8 cellular contexts compared by ENCODE assay signal in genomic region chr4:72568959-72569718, GRCh38. TPM values are rescaled to one million over a fixed set of nuclear protein-coding genes. Genes with fewer than 3 reads are reported as not detected.
DNase-seq lines count a peak whose midpoint lies in the region; ATAC-seq and TF ChIP-seq lines count a peak whose summit lies in the region.

Gene ADAMTS3 (minus strand): TSS chr4:72569221. CDS start chr4:72568762, 459 bp downstream.

- no peak within 1 kb of the TSS for H3K27ac Mint-ChIP-seq in activated naive CD4-positive, alpha-beta T cell treated with anti-CD3 and anti-CD28 coated beads, Interleukin-2, amount 10 ng/mL, durations not matched to agents 7 days and 5 days
- H3K27ac Mint-ChIP-seq in activated T-helper 17 cell treated with anti-CD3 and anti-CD28 coated beads, Interleukin-2, amount 50 U/mL, for 72 hours = no peak within 1 kb of the TSS

- H3K4me3 ChIP-seq in gastroesophageal sphincter (peak within 1 kb of the TSS; percentile 63), neural cell (ENCODE audit: low read length) (peak within 1 kb of the TSS; percentile 80)

- peak in 1 of 2 donors; percentile 31 for TF ChIP-seq POLR2A in gastroesophageal sphincter (IDR thresholded peaks at IDR 0.05)

- H3K9me2 ChIP-seq in neural cell (ENCODE audit: insufficient read depth, low read length) = no peaks in the 10 kb centered on the region

- no peaks in the 10 kb centered on the region for H4K20me1 ChIP-seq in neural cell (ENCODE audit: insufficient read depth)

- no peaks in the 10 kb centered on the region for H3K36me3 Mint-ChIP-seq in activated naive CD4-positive, alpha-beta T cell treated with anti-CD3 and anti-CD28 coated beads, Interleukin-2, amount 10 ng/mL, durations not matched to agents 7 days and 5 days
- H3K36me3 Mint-ChIP-seq in activated T-helper 17 cell treated with anti-CD3 and anti-CD28 coated beads, Interleukin-2, amount 50 U/mL, for 72 hours (ENCODE audit: low read depth) = no peaks in the 10 kb centered on the region

- no peaks in the 10 kb centered on the region for H3K27me3 ChIP-seq in gastroesophageal sphincter
- peaks cover 25% of the 10 kb centered on the region for H3K27me3 ChIP-seq in neural cell (ENCODE audit: insufficient read depth, low read depth, low read length)

- 0 to 1% methylated on average over 20 to 38 of the region's 59 CpGs for WGBS in gastroesophageal sphincter (ENCODE audit: low coverage in 1 of 2), 2 donors

- H3K79me2 ChIP-seq in neural cell (replicated peaks; ENCODE audit: insufficient read depth, low read length) = no peaks in the 10 kb centered on the region

- ATAC-seq in activated T-helper 17 cell treated with anti-CD3 and anti-CD28 coated beads, Interleukin-2, amount 50 U/mL, for 72 hours (replicated peaks) = peak; percentile 19
- ATAC-seq in gastroesophageal sphincter (peak; percentile 74), GM21367 (IDR thresholded peaks at IDR 0.05; ENCODE audit: unreplicated experiment) (no peak)

- TF ChIP-seq EP300 in gastroesophageal sphincter (IDR thresholded peaks at IDR 0.05) (no peak), neural cell (conservative IDR thresholded peaks at IDR 0.05; ENCODE audit: poor library complexity, severe bottlenecking) (no peak)

- H3K9me3 Mint-ChIP-seq in activated naive CD4-positive, alpha-beta T cell treated with anti-CD3 and anti-CD28 coated beads, Interleukin-2, amount 10 ng/mL, durations not matched to agents 7 days and 5 days = no peaks in the 10 kb centered on the region
- peaks cover 4% of the 10 kb centered on the region for H3K9me3 Mint-ChIP-seq in activated T-helper 17 cell treated with anti-CD3 and anti-CD28 coated beads, Interleukin-2, amount 50 U/mL, for 72 hours

- peak within 1 kb of the TSS; percentile 34 for H2AFZ ChIP-seq in neural cell (ENCODE audit: low read depth, low read length)

- peak; percentile 21 for DNase-seq in activated naive CD4-positive, alpha-beta T cell treated with anti-CD3 and anti-CD28 coated beads, Interleukin-2, amount 10 ng/mL, durations not matched to agents 7 days and 5 days
- DNase-seq in activated naive CD4-positive, alpha-beta T cell treated with Interleukin-2 at 50 U/mL for 16 hours = no peak
- peak; percentile 61 for DNase-seq in NCI-H146 (lab: John Stamatoyannopoulos, UW)
- no peak for DNase-seq in middle frontal gyrus (ENCODE audit: extremely low spot score, low spot score)

- H3K27ac ChIP-seq in gastroesophageal sphincter (peak within 1 kb of the TSS; percentile 57 to 81 (median 76)), neural cell (ENCODE audit: low read length) (no peak within 1 kb of the TSS)

- H3K27me3 Mint-ChIP-seq in activated naive CD4-positive, alpha-beta T cell treated with anti-CD3 and anti-CD28 coated beads, Interleukin-2, amount 10 ng/mL, durations not matched to agents 7 days and 5 days = peaks cover 42% of the 10 kb centered on the region
- peaks cover 49% of the 10 kb centered on the region for H3K27me3 Mint-ChIP-seq in activated T-helper 17 cell treated with anti-CD3 and anti-CD28 coated beads, Interleukin-2, amount 50 U/mL, for 72 hours

- H3K4me2 ChIP-seq in neural cell (ENCODE audit: low read length) = peak within 1 kb of the TSS; percentile 81

- TF ChIP-seq CTCF in gastroesophageal sphincter (IDR thresholded peaks at IDR 0.05) (no peak), neural cell (IDR thresholded peaks at IDR 0.05; ENCODE audit: poor library complexity, severe bottlenecking) (no peak)

- peaks cover 14% of the 10 kb centered on the region for H3K4me1 Mint-ChIP-seq in activated naive CD4-positive, alpha-beta T cell treated with anti-CD3 and anti-CD28 coated beads, Interleukin-2, amount 10 ng/mL, durations not matched to agents 7 days and 5 days
- peaks cover 3% of the 10 kb centered on the region for H3K4me1 Mint-ChIP-seq in activated T-helper 17 cell treated with anti-CD3 and anti-CD28 coated beads, Interleukin-2, amount 50 U/mL, for 72 hours

- CTCF ChIA-PET in activated naive CD4-positive, alpha-beta T cell treated with anti-CD3 and anti-CD28 coated beads, Interleukin-2, amount 10 ng/mL, durations not matched to agents 7 days and 5 days (lab: Charles Lee) = no interaction called here

- H3K9me3 ChIP-seq in gastroesophageal sphincter = no peaks in the 10 kb centered on the region
- H3K9me3 ChIP-seq in neural cell (ENCODE audit: low read length) = no peaks in the 10 kb centered on the region

- H3K36me3 ChIP-seq in gastroesophageal sphincter (no peaks in the 10 kb centered on the region), neural cell (ENCODE audit: insufficient read depth, low read length) (no peaks in the 10 kb centered on the region)

- H3K9ac ChIP-seq in neural cell (ENCODE audit: low read length) = peak within 1 kb of the TSS; percentile 58

- no peaks in the 10 kb centered on the region for H3F3A ChIP-seq in neural cell (ENCODE audit: insufficient read depth, low read length, poor library complexity, severe bottlenecking)

- peak within 1 kb of the TSS; percentile 26 for H3K4me3 Mint-ChIP-seq in activated naive CD4-positive, alpha-beta T cell treated with anti-CD3 and anti-CD28 coated beads, Interleukin-2, amount 10 ng/mL, durations not matched to agents 7 days and 5 days
- H3K4me3 Mint-ChIP-seq in activated T-helper 17 cell treated with anti-CD3 and anti-CD28 coated beads, Interleukin-2, amount 50 U/mL, for 72 hours = peak within 1 kb of the TSS; percentile 64

- peak; percentile 45 for TF ChIP-seq RAD21 in neural cell (conservative IDR thresholded peaks at IDR 0.05)

- H3K4me1 ChIP-seq in gastroesophageal sphincter = peaks cover 0 to 24% (median 0%) of the 10 kb centered on the region in 3 donors

TF ChIP-seq in neural cell, 6 proteins besides CTCF, POLR2A, EP300 and RAD21:
- peak; percentile 44 for TF ChIP-seq SMC3 (conservative IDR thresholded peaks at IDR 0.05; ENCODE audit: poor library complexity)
- no peak for TF ChIP-seq MXI1 (conservative IDR thresholded peaks at IDR 0.05; ENCODE audit: poor library complexity, severe bottlenecking)
- TF ChIP-seq TAF1 (IDR thresholded peaks at IDR 0.05; ENCODE audit: low read depth) = peak; percentile 15

RNA-seq across cellular contexts. Expression of gene ADAMTS3, which starts in this region (rescaled TPM):
- not detected for total RNA-seq in activated T-helper 17 cell treated with anti-CD3 and anti-CD28 coated beads, Interleukin-2, amount 50 U/mL, for 72 hours
- total RNA-seq in gastroesophageal sphincter = 1 to 10 TPM in 2 of 4 donors, under 1 TPM in 2; 0.31 to 3.0 (median 1.1) TPM
- polyA plus RNA-seq in neural cell = 0.20 and 0.34 TPM in 2 replicates
- 0.73 and 0.93 TPM in 2 replicates for polyA minus RNA-seq in neural cell

Comparison
In these comparisons a context has a peak if more than half of its experiments do, and no peak if none do; other contexts are left out.
1. DNase-seq: peak in activated naive CD4-positive, alpha-beta T cell treated with anti-CD3 and anti-CD28 coated beads, Interleukin-2, amount 10 ng/mL, durations not matched to agents 7 days and 5 days (single experiment) and NCI-H146 (single experiment); none in activated naive CD4-positive, alpha-beta T cell treated with Interleukin-2 at 50 U/mL for 16 hours (single experiment) and middle frontal gyrus (single experiment).
2. Peak in ATAC-seq in activated T-helper 17 cell treated with anti-CD3 and anti-CD28 coated beads, Interleukin-2, amount 50 U/mL, for 72 hours; RNA of the gene not detected or under 1 TPM.